In the genomic region with DNA sequence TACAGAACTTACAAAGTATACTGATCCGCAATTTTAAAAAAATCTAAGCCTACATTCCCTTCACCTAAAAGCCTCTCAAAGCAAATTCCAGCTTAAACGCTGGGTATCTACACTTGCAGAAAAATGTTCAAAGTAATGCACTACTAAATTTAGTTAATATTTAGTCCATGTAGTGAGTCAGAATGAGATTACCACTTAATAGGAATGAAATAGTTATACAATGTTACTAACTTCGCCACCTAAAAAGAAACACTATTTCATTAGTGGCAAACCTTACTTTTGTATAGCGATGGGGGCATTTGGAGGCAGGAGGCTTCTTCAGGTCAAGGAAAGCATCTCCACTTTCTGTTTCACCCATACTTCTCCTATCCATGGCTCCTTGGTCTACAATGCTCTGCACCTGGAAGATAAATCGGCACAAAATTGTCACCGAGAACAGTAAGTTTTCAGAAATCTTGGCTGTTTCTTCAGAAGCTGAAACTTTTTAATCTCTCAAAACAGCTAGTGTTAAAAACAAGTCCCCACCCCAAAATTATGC, we compare ENCODE assay signal across 8 cellular contexts. TPM values are rescaled to one million over a fixed set of nuclear protein-coding genes. Genes with fewer than 3 reads are reported as not detected.
DNase-seq lines count a peak whose midpoint lies in the region; ATAC-seq, FAIRE-seq and TF ChIP-seq lines count a peak whose summit lies in the region.

No MANE protein-coding gene starts in this region.

- H3K4ac ChIP-seq in IMR-90 (ENCODE audit: low read depth, low read length) = peak overlapping the region; percentile 57; the same call in 1 of the 2 replicates

- no peak overlapping the region for H2AK5ac ChIP-seq in IMR-90 (ENCODE audit: low read depth, low read length)

- H3K36me3 Mint-ChIP-seq in naive thymus-derived CD4-positive, alpha-beta T cell = peaks cover 0 to 20% (median 13%) of the 10 kb centered on the region in 5 donors

- H2BK15ac ChIP-seq in IMR-90 (ENCODE audit: low read depth, low read length) = no peak overlapping the region

- no peak overlapping the region for H3K18ac ChIP-seq in IMR-90 (ENCODE audit: low read depth, low read length)

- peaks cover 0 to 2% (median 0%) of the 10 kb centered on the region in 11 donors for H3K9me3 Mint-ChIP-seq in naive thymus-derived CD4-positive, alpha-beta T cell

- H3K27me3 Mint-ChIP-seq in naive thymus-derived CD4-positive, alpha-beta T cell = no peaks in the 10 kb centered on the region

- peaks cover 21 to 59% (median 51%) of the 10 kb centered on the region in 7 donors for H3K4me1 Mint-ChIP-seq in naive thymus-derived CD4-positive, alpha-beta T cell

- in situ Hi-C loops in IMR-90 (cut with MboI; ENCODE audit: low sequenced_read_pairs) = no loop called here

- H2BK120ac ChIP-seq in IMR-90 (ENCODE audit: low read depth, low read length) = no peak overlapping the region

- H3K36me3 ChIP-seq in BE2C = peaks cover 33% of the 10 kb centered on the region
- peaks cover 14% of the 10 kb centered on the region for H3K36me3 ChIP-seq in IMR-90 (ENCODE audit: control insufficient read depth, insufficient read depth, low read length)
- peaks cover 3% of the 10 kb centered on the region for H3K36me3 ChIP-seq in bronchial epithelial cell (ENCODE audit: control insufficient read depth, insufficient read depth, low read length)
- H3K36me3 ChIP-seq in naive thymus-derived CD4-positive, alpha-beta T cell (ENCODE audit: control insufficient read depth in 2 of 3, insufficient read depth in 3 of 3, low read length in 3 of 3) = peaks cover 0 to 16% (median 0%) of the 10 kb centered on the region in 3 experiments

- H4K20me1 ChIP-seq in IMR-90 (ENCODE audit: insufficient read depth, low read length) = peaks cover 7% of the 10 kb centered on the region; the same call in 1 of the 2 replicates

- BruUV-seq in IMR-90 (replicated peaks; lab: Mats Ljungman, UMichigan) = no TSS peak

- intact Hi-C loops in IMR-90 (cut with micrococcal nuclease) = no loop called here
- intact Hi-C loops in naive thymus-derived CD4-positive, alpha-beta T cell (cut with micrococcal nuclease) = loop anchor here (2.0 kb wide), 2 partner anchors 144 to 174 kb away; a partner anchor contains a TSS

- H3K27me3 ChIP-seq in BE2C = no peaks in the 10 kb centered on the region
- H3K27me3 ChIP-seq in IMR-90 (ENCODE audit: control insufficient read depth, insufficient read depth, low read length) = no peaks in the 10 kb centered on the region
- H3K27me3 ChIP-seq in bronchial epithelial cell (ENCODE audit: control insufficient read depth, insufficient read depth, low read length) = no peaks in the 10 kb centered on the region
- H3K27me3 ChIP-seq in naive thymus-derived CD4-positive, alpha-beta T cell (ENCODE audit: control insufficient read depth in 2 of 2, insufficient read depth in 2 of 2, low read length in 2 of 2) = no peaks in the 10 kb centered on the region

- CTCF ChIA-PET in IMR-90 (lab: Yijun Ruan, JAX) = interaction anchor here (0.8 kb wide), 2 partner anchors 16 to 37 kb away, joined by 3 read pairs; no protein-coding TSS in a partner anchor
- CTCF ChIA-PET in naive thymus-derived CD4-positive, alpha-beta T cell (lab: Charles Lee) = no interaction called here

- no peak for FAIRE-seq in bronchial epithelial cell (lab: Jason Lieb, UNC)

- H2BK5ac ChIP-seq in IMR-90 (ENCODE audit: low read depth, low read length, poor library complexity, severe bottlenecking) = peak overlapping the region; percentile 78

- POLR2A ChIA-PET in IMR-90 (lab: Charles Lee; ENCODE audit: unreplicated experiment) = interaction anchor here (0.6 kb wide), 1 partner anchor 62 kb away, joined by 3 read pairs; no protein-coding TSS in a partner anchor
- POLR2A ChIA-PET in naive thymus-derived CD4-positive, alpha-beta T cell (lab: Charles Lee) = interaction anchor here (0.7 to 1.6 kb wide), 7 partner anchors 9 to 141 kb away, joined by 3 to 8 read pairs (median 4); a partner anchor contains a TSS

- peaks cover 29 to 61% of the 10 kb centered on the region in 2 experiments for H3K79me1 ChIP-seq in IMR-90 (ENCODE audit: low read depth in 1 of 2, low read length in 2 of 2)

- no peak overlapping the region for H2AFZ ChIP-seq in IMR-90 (replicated peaks; ENCODE audit: low read length, poor library complexity)

- peak overlapping the region; percentile 60; the same call in 1 of the 2 replicates for H3K23ac ChIP-seq in IMR-90 (ENCODE audit: low read depth, low read length)

- no peak overlapping the region; the same call in 1 of the 2 replicates for H4K5ac ChIP-seq in IMR-90 (ENCODE audit: low read depth, low read length)

- DNase-seq in BE2C (no peak), IMR-90 (no peak), bronchial epithelial cell (ENCODE audit: low read depth) (no peak), NCI-H446 treated with DMSO at 0.1 percent for 48 hours (lab: John Stamatoyannopoulos, UW) (no peak), GDM1 (lab: John Stamatoyannopoulos, UW) (no peak)
- no peak for DNase-seq in naive thymus-derived CD4-positive, alpha-beta T cell
- no peak for DNase-seq in activated CD8-positive, alpha-beta memory T cell treated with anti-CD3 and anti-CD28 coated beads for 24 hours

- TF ChIP-seq CTCF in BE2C (IDR thresholded peaks at IDR 0.05; ENCODE audit: low read depth, low read length) (no peak), IMR-90 (conservative IDR thresholded peaks at IDR 0.05; ENCODE audit: low read depth, low read length) (no peak), bronchial epithelial cell (IDR thresholded peaks at IDR 0.05; ENCODE audit: insufficient read depth, low read length, severe bottlenecking) (no peak)

- peak overlapping the region; percentile 93 for H3K4me2 ChIP-seq in IMR-90 (ENCODE audit: low read depth, low read length)

- H2AK9ac ChIP-seq in IMR-90 (replicated peaks; ENCODE audit: low read depth, low read length, poor library complexity) = no peak overlapping the region

- no peak overlapping the region for H4K8ac ChIP-seq in IMR-90 (ENCODE audit: low read depth in 2 of 2, low read length in 2 of 2)

- H3K27ac ChIP-seq in IMR-90 (ENCODE audit: insufficient read depth, low read length) = no peak overlapping the region
- peak overlapping the region; percentile 92 for H3K27ac ChIP-seq in naive thymus-derived CD4-positive, alpha-beta T cell (ENCODE audit: low read depth, low read length)

- H3K4me1 ChIP-seq in BE2C (no peaks in the 10 kb centered on the region), IMR-90 (ENCODE audit: control insufficient read depth, insufficient read depth, low read length) (peaks cover 2% of the 10 kb centered on the region; the same call in 1 of the 2 replicates)
- H3K4me1 ChIP-seq in naive thymus-derived CD4-positive, alpha-beta T cell (ENCODE audit: control insufficient read depth in 2 of 2, insufficient read depth in 2 of 2, low read length in 2 of 2) = peaks cover 19 to 20% of the 10 kb centered on the region in 2 donors

- TF ChIP-seq POLR2A in IMR-90 (IDR thresholded peaks at IDR 0.05; ENCODE audit: low read depth, low read length) = no peak

- no peaks in the 10 kb centered on the region for H3K9me3 ChIP-seq in BE2C
- no peaks in the 10 kb centered on the region for H3K9me3 ChIP-seq in IMR-90 (ENCODE audit: control insufficient read depth, insufficient read depth, low read length)
- no peaks in the 10 kb centered on the region for H3K9me3 ChIP-seq in naive thymus-derived CD4-positive, alpha-beta T cell (ENCODE audit: control insufficient read depth in 2 of 3, low read length in 3 of 3)

- H3K9ac ChIP-seq in IMR-90 (ENCODE audit: low read depth, low read length) = peak overlapping the region; percentile 80

- no peak overlapping the region for H2BK20ac ChIP-seq in IMR-90 (ENCODE audit: low read depth, low read length)

- H3K14ac ChIP-seq in IMR-90 (replicated peaks; ENCODE audit: low read depth, low read length) = peak overlapping the region; percentile 29

- H4K91ac ChIP-seq in IMR-90 (ENCODE audit: insufficient read depth, low read depth, low read length) = no peak overlapping the region

- H3K9me1 ChIP-seq in IMR-90 (ENCODE audit: insufficient read depth, low read length) = no peaks in the 10 kb centered on the region; the same call in 1 of the 2 replicates

- ATAC-seq in IMR-90 (ENCODE audit: low read depth) (no peak), HG03159 (IDR thresholded peaks at IDR 0.05; ENCODE audit: unreplicated experiment) (no peak)
- no peak for ATAC-seq in naive thymus-derived CD4-positive, alpha-beta T cell

- dilution Hi-C loops in IMR-90 (cut with HindIII; ENCODE audit: low sequenced_read_pairs, unreplicated experiment) = no loop called here

- H3K56ac ChIP-seq in IMR-90 (ENCODE audit: extremely low read depth, insufficient read depth, low read length) = 0 out of 2 replicates have a peak overlapping the region, but pooled peaks have one; percentile 10

- peak overlapping the region; percentile 64 to 91 (median 86) for H3K4me3 Mint-ChIP-seq in naive thymus-derived CD4-positive, alpha-beta T cell

- peak overlapping the region; percentile 59 to 88 (median 81) for H3K27ac Mint-ChIP-seq in naive thymus-derived CD4-positive, alpha-beta T cell

- H3K4me3 ChIP-seq in BE2C (ENCODE audit: low read depth, low read length) = peak overlapping the region; percentile 90
- peak overlapping the region; percentile 72 for H3K4me3 ChIP-seq in IMR-90 (ENCODE audit: insufficient read depth, low read depth, low read length)
- peak overlapping the region; percentile 60 for H3K4me3 ChIP-seq in bronchial epithelial cell (ENCODE audit: low read depth, low read length)
- H3K4me3 ChIP-seq in naive thymus-derived CD4-positive, alpha-beta T cell (ENCODE audit: low read length) = peak overlapping the region; percentile 60

- TF ChIP-seq RAD21 in IMR-90 (IDR thresholded peaks at IDR 0.05; ENCODE audit: low read length) = no peak

- 100% methylated on average over 1 of the region's 6 CpGs; no CpG with 5 or more reads in 1 of the 2 experiments for WGBS in IMR-90 (ENCODE audit: extremely low coverage in 2 of 2, insufficient read length in 1 of 2), 2 experiments

TF ChIP-seq in IMR-90, 13 proteins besides CTCF, POLR2A, EP300 and RAD21 (continues in another document):
- TF ChIP-seq MXI1 (IDR thresholded peaks at IDR 0.05; ENCODE audit: borderline replicate concordance, low read depth, low read length) = no peak

RNA-seq across cellular contexts. Expression of a gene that starts 1.2 kb away (rescaled TPM):
- polyA plus RNA-seq in BE2C (2012; ENCODE audit: insufficient read depth, insufficient read length, low read depth) = 48.9 TPM
- total RNA-seq in IMR-90 (2012; rRNA removed) (14.7 and 16.4 TPM in 2 replicates), bronchial epithelial cell (5.3 and 12.9 TPM in 2 replicates)
- 16.0 and 17.2 TPM in 2 replicates for polyA plus RNA-seq in IMR-90 (2012; rRNA removed)
- polyA plus RNA-seq in IMR-90 (2012; cell fraction: cytosol; rRNA removed) = 7.8 and 8.1 TPM in 2 replicates
- polyA plus RNA-seq in IMR-90 (2012; cell fraction: nucleus; rRNA removed; ENCODE audit: low replicate concordance) = 22.6 and 39.0 TPM in 2 replicates
- 10 to 100 TPM; 26.3 to 46.5 (median 36.8) TPM for total RNA-seq in naive thymus-derived CD4-positive, alpha-beta T cell
- 10 to 100 TPM; 12.8 to 19.5 TPM for polyA plus RNA-seq in naive thymus-derived CD4-positive, alpha-beta T cell

RNA-seq across cellular contexts. Expression of a gene that starts 7.9 kb away (rescaled TPM):
- 20.8 TPM for polyA plus RNA-seq in BE2C (2012; ENCODE audit: insufficient read depth, insufficient read length, low read depth)
- 8.9 and 9.9 TPM in 2 replicates for total RNA-seq in IMR-90 (2012; rRNA removed)
- polyA plus RNA-seq in IMR-90 (2012; rRNA removed) = 12.0 and 12.3 TPM in 2 replicates
- polyA plus RNA-seq in IMR-90 (2012; cell fraction: cytosol; rRNA removed) = 4.8 and 6.5 TPM in 2 replicates
- polyA plus RNA-seq in IMR-90 (2012; cell fraction: nucleus; rRNA removed; ENCODE audit: low replicate concordance) = 69.1 and 132 TPM in 2 replicates
- total RNA-seq in bronchial epithelial cell = 9.0 and 14.5 TPM in 2 replicates
- total RNA-seq in naive thymus-derived CD4-positive, alpha-beta T cell = 100 to 1,000 TPM; 196 to 359 (median 343) TPM
- polyA plus RNA-seq in naive thymus-derived CD4-positive, alpha-beta T cell = 10 to 100 TPM; 25.9 to 69.5 TPM

Comparison
In these comparisons a context has a peak if more than half of its experiments do, and no peak if none do; other contexts are left out.
1. RNA of a gene that starts 7.9 kb away (total RNA-seq): 196 to 359 TPM in naive thymus-derived CD4-positive, alpha-beta T cell; 8.9 to 9.9 TPM in IMR-90 and 9.0 to 14.5 TPM in bronchial epithelial cell; every median in the first group is over 10 times any median in the second.
2. Peak in every context shown above with its lines, with median percentiles within 50 percentile points of each other: H3K4me3 ChIP-seq.